ENCODE assay signal across 7 cellular contexts in the genomic region with DNA sequence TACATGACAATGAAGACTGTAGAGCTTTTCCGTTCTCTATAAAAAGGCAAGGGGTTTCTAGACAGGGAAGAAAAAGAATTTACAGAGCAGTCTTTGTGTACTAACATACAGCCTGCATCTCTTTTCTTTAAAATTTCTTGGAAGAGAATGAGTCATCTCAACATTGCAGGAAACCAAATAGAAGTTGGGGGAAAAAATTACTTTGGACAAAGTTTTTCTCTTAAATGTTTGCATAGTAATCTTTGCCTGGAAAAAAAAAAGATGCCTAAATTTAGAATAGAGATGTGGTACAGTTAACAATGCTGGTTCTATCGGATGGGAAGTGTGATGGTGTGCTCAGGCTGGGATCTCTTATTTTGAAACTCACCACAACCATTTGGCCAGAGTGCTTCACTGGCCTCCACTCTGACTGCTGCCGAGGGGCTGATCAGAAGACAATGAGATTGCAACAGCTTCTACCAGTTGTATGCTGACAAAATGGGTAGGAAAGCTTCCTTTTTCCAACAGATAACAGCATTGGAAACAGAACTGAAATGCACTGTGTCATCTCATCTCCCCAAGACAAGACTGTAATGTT.
DNase-seq lines count a peak whose midpoint lies in the region; ATAC-seq and TF ChIP-seq lines count a peak whose summit lies in the region.
"Not testable (repeated sequence)": the region's sequence is repeated elsewhere in the genome, so short reads cannot be mapped to it uniquely, and the experiment has no call there.

No MANE protein-coding gene starts in this region.

- H4K8ac ChIP-seq in IMR-90 (ENCODE audit: low read depth in 2 of 2, low read length in 2 of 2) = not testable (repeated sequence)

- H3K9me3 Mint-ChIP-seq in activated CD4-positive, alpha-beta T cell treated with anti-CD3 and anti-CD28 coated beads, Interleukin-2, amount 10 ng/mL, durations not matched to agents 24 days and 14 days; activated T-helper 1 cell treated with anti-CD3 and anti-CD28 coated beads, Interleukin-12 subunit alpha, Interleukin-12 subunit beta, Interleukin-2, Interleukin-4 antibody, amounts not matched to agents 30 ng/mL and 10 ng/mL and 1 ng/mL, durations not matched to agents 14 hours and 24 hours and 36 hours; chondrocyte (ENCODE audit: low read depth); naive thymus-derived CD4-positive, alpha-beta T cell: not testable (repeated sequence)

- H3K56ac ChIP-seq in IMR-90 (ENCODE audit: extremely low read depth, insufficient read depth, low read length) = not testable (repeated sequence)

- dilution Hi-C loops in IMR-90 (cut with HindIII; ENCODE audit: low sequenced_read_pairs, unreplicated experiment) = not testable (repeated sequence)

- DNase-seq in IMR-90; activated CD4-positive, alpha-beta T cell treated with anti-CD3 and anti-CD28 coated beads, Interleukin-2, amount 10 ng/mL, durations not matched to agents 24 days and 14 days; activated T-helper 1 cell treated with anti-CD3 and anti-CD28 coated beads, Interleukin-12 subunit alpha, Interleukin-12 subunit beta, Interleukin-2, Interleukin-4 antibody, amounts not matched to agents 30 ng/mL and 10 ng/mL and 1 ng/mL, durations not matched to agents 14 hours and 24 hours and 36 hours (ENCODE audit: low spot score); chondrocyte (ENCODE audit: low spot score); left cardiac atrium; naive thymus-derived CD4-positive, alpha-beta T cell; gastrocnemius medialis: not testable (repeated sequence)

- H3K9me3 ChIP-seq in IMR-90 (ENCODE audit: control insufficient read depth, insufficient read depth, low read length); naive thymus-derived CD4-positive, alpha-beta T cell (ENCODE audit: control insufficient read depth in 2 of 3, low read length in 3 of 3); gastrocnemius medialis: not testable (repeated sequence)

- not testable (repeated sequence) for H3K4me1 ChIP-seq in IMR-90 (ENCODE audit: control insufficient read depth, insufficient read depth, low read length); naive thymus-derived CD4-positive, alpha-beta T cell (ENCODE audit: control insufficient read depth in 2 of 2, insufficient read depth in 2 of 2, low read length in 2 of 2); gastrocnemius medialis

- H3K27me3 ChIP-seq in IMR-90 (ENCODE audit: control insufficient read depth, insufficient read depth, low read length); naive thymus-derived CD4-positive, alpha-beta T cell (ENCODE audit: control insufficient read depth in 2 of 2, insufficient read depth in 2 of 2, low read length in 2 of 2); gastrocnemius medialis: not testable (repeated sequence)

- not testable (repeated sequence) for H2AK9ac ChIP-seq in IMR-90 (replicated peaks; ENCODE audit: low read depth, low read length, poor library complexity)

- H4K5ac ChIP-seq in IMR-90 (ENCODE audit: low read depth, low read length) = not testable (repeated sequence)

- H2BK20ac ChIP-seq in IMR-90 (ENCODE audit: low read depth, low read length) = not testable (repeated sequence)

- H3K4ac ChIP-seq in IMR-90 (ENCODE audit: low read depth, low read length) = not testable (repeated sequence)

- ATAC-seq in IMR-90 (ENCODE audit: low read depth) (peak; percentile 62), left cardiac atrium (peak; percentile 75 to 78), gastrocnemius medialis (peak; percentile 47 to 61)
- peak; percentile 33 for ATAC-seq in naive thymus-derived CD4-positive, alpha-beta T cell

- intact Hi-C loops in IMR-90 (cut with micrococcal nuclease); activated CD4-positive, alpha-beta T cell treated with anti-CD3 and anti-CD28 coated beads, Interleukin-2, amount 10 ng/mL, durations not matched to agents 24 days and 14 days (cut with micrococcal nuclease); activated T-helper 1 cell treated with anti-CD3 and anti-CD28 coated beads, Interleukin-12 subunit alpha, Interleukin-12 subunit beta, Interleukin-2, Interleukin-4 antibody, amounts not matched to agents 30 ng/mL and 10 ng/mL and 1 ng/mL, durations not matched to agents 14 hours and 24 hours and 36 hours (cut with micrococcal nuclease); left cardiac atrium (cut with DNase I); naive thymus-derived CD4-positive, alpha-beta T cell (cut with micrococcal nuclease); gastrocnemius medialis (cut with DNase I; ENCODE audit: low total_unique reads): not testable (repeated sequence)

- H2AK5ac ChIP-seq in IMR-90 (ENCODE audit: low read depth, low read length) = not testable (repeated sequence)

- H3K27ac ChIP-seq in IMR-90 (ENCODE audit: insufficient read depth, low read length); naive thymus-derived CD4-positive, alpha-beta T cell (ENCODE audit: low read depth, low read length); gastrocnemius medialis: not testable (repeated sequence)

- not testable (repeated sequence) for H3K9me1 ChIP-seq in IMR-90 (ENCODE audit: insufficient read depth, low read length)

- H3K4me1 Mint-ChIP-seq in activated CD4-positive, alpha-beta T cell treated with anti-CD3 and anti-CD28 coated beads, Interleukin-2, amount 10 ng/mL, durations not matched to agents 24 days and 14 days; activated T-helper 1 cell treated with anti-CD3 and anti-CD28 coated beads, Interleukin-12 subunit alpha, Interleukin-12 subunit beta, Interleukin-2, Interleukin-4 antibody, amounts not matched to agents 30 ng/mL and 10 ng/mL and 1 ng/mL, durations not matched to agents 14 hours and 24 hours and 36 hours (ENCODE audit: low read depth); chondrocyte (ENCODE audit: low read depth); naive thymus-derived CD4-positive, alpha-beta T cell: not testable (repeated sequence)

- not testable (repeated sequence) for H3K27me3 Mint-ChIP-seq in activated CD4-positive, alpha-beta T cell treated with anti-CD3 and anti-CD28 coated beads, Interleukin-2, amount 10 ng/mL, durations not matched to agents 24 days and 14 days; activated T-helper 1 cell treated with anti-CD3 and anti-CD28 coated beads, Interleukin-12 subunit alpha, Interleukin-12 subunit beta, Interleukin-2, Interleukin-4 antibody, amounts not matched to agents 30 ng/mL and 10 ng/mL and 1 ng/mL, durations not matched to agents 14 hours and 24 hours and 36 hours (ENCODE audit: insufficient read depth); chondrocyte (ENCODE audit: low read depth); naive thymus-derived CD4-positive, alpha-beta T cell

- CTCF ChIA-PET in IMR-90 (lab: Yijun Ruan, JAX); naive thymus-derived CD4-positive, alpha-beta T cell (lab: Charles Lee): not testable (repeated sequence)

- H3K14ac ChIP-seq in IMR-90 (replicated peaks; ENCODE audit: low read depth, low read length) = not testable (repeated sequence)

- H3K4me2 ChIP-seq in IMR-90 (ENCODE audit: low read depth, low read length) = not testable (repeated sequence)

- H3K4me3 ChIP-seq in IMR-90 (ENCODE audit: insufficient read depth, low read depth, low read length); naive thymus-derived CD4-positive, alpha-beta T cell (ENCODE audit: low read length); gastrocnemius medialis: not testable (repeated sequence)

- H2BK120ac ChIP-seq in IMR-90 (ENCODE audit: low read depth, low read length) = not testable (repeated sequence)

- not testable (repeated sequence) for H2BK15ac ChIP-seq in IMR-90 (ENCODE audit: low read depth, low read length)

- H3K36me3 ChIP-seq in IMR-90 (ENCODE audit: control insufficient read depth, insufficient read depth, low read length); naive thymus-derived CD4-positive, alpha-beta T cell (ENCODE audit: control insufficient read depth in 2 of 3, insufficient read depth in 3 of 3, low read length in 3 of 3); gastrocnemius medialis: not testable (repeated sequence)

- peak overlapping the region; percentile 88 for H3K27ac Mint-ChIP-seq in activated CD4-positive, alpha-beta T cell treated with anti-CD3 and anti-CD28 coated beads, Interleukin-2, amount 10 ng/mL, durations not matched to agents 24 days and 14 days
- H3K27ac Mint-ChIP-seq in activated T-helper 1 cell treated with anti-CD3 and anti-CD28 coated beads, Interleukin-12 subunit alpha, Interleukin-12 subunit beta, Interleukin-2, Interleukin-4 antibody, amounts not matched to agents 30 ng/mL and 10 ng/mL and 1 ng/mL, durations not matched to agents 14 hours and 24 hours and 36 hours = peak overlapping the region; percentile 83
- H3K27ac Mint-ChIP-seq in chondrocyte (ENCODE audit: unreplicated experiment) = peak overlapping the region; percentile 74
- H3K27ac Mint-ChIP-seq in naive thymus-derived CD4-positive, alpha-beta T cell = peak overlapping the region in 1 of 9 donors; percentile 84

- not testable (repeated sequence) for H3K9ac ChIP-seq in IMR-90 (ENCODE audit: low read depth, low read length)

- not testable (repeated sequence) for TF ChIP-seq RAD21 in IMR-90 (IDR thresholded peaks at IDR 0.05; ENCODE audit: low read length)

- H4K20me1 ChIP-seq in IMR-90 (ENCODE audit: insufficient read depth, low read length) = not testable (repeated sequence)

- H3K36me3 Mint-ChIP-seq in activated CD4-positive, alpha-beta T cell treated with anti-CD3 and anti-CD28 coated beads, Interleukin-2, amount 10 ng/mL, durations not matched to agents 24 days and 14 days (ENCODE audit: low read depth); activated T-helper 1 cell treated with anti-CD3 and anti-CD28 coated beads, Interleukin-12 subunit alpha, Interleukin-12 subunit beta, Interleukin-2, Interleukin-4 antibody, amounts not matched to agents 30 ng/mL and 10 ng/mL and 1 ng/mL, durations not matched to agents 14 hours and 24 hours and 36 hours (ENCODE audit: low read depth); chondrocyte (ENCODE audit: low read depth); naive thymus-derived CD4-positive, alpha-beta T cell: not testable (repeated sequence)

- BruUV-seq in IMR-90 (replicated peaks; lab: Mats Ljungman, UMichigan) = not testable (repeated sequence)

- H3K79me1 ChIP-seq in IMR-90 (ENCODE audit: low read depth in 1 of 2, low read length in 2 of 2) = not testable (repeated sequence)

- in situ Hi-C loops in IMR-90 (cut with MboI; ENCODE audit: low sequenced_read_pairs); gastrocnemius medialis (cut with MboI; ENCODE audit: low sequenced_read_pairs in 4 of 4): not testable (repeated sequence)

- H2BK5ac ChIP-seq in IMR-90 (ENCODE audit: low read depth, low read length, poor library complexity, severe bottlenecking) = not testable (repeated sequence)

- TF ChIP-seq POLR2A in IMR-90 (IDR thresholded peaks at IDR 0.05; ENCODE audit: low read depth, low read length); gastrocnemius medialis (IDR thresholded peaks at IDR 0.05): not testable (repeated sequence)

- POLR2A ChIA-PET in IMR-90 (lab: Charles Lee; ENCODE audit: unreplicated experiment); naive thymus-derived CD4-positive, alpha-beta T cell (lab: Charles Lee): not testable (repeated sequence)

- H3K23ac ChIP-seq in IMR-90 (ENCODE audit: low read depth, low read length) = not testable (repeated sequence)

- not testable (repeated sequence) for H3K18ac ChIP-seq in IMR-90 (ENCODE audit: low read depth, low read length)

- H3K4me3 Mint-ChIP-seq in activated CD4-positive, alpha-beta T cell treated with anti-CD3 and anti-CD28 coated beads, Interleukin-2, amount 10 ng/mL, durations not matched to agents 24 days and 14 days = peak overlapping the region; percentile 59
- peak overlapping the region; percentile 53 for H3K4me3 Mint-ChIP-seq in activated T-helper 1 cell treated with anti-CD3 and anti-CD28 coated beads, Interleukin-12 subunit alpha, Interleukin-12 subunit beta, Interleukin-2, Interleukin-4 antibody, amounts not matched to agents 30 ng/mL and 10 ng/mL and 1 ng/mL, durations not matched to agents 14 hours and 24 hours and 36 hours
- H3K4me3 Mint-ChIP-seq in chondrocyte (ENCODE audit: unreplicated experiment) = peak overlapping the region; percentile 8
- H3K4me3 Mint-ChIP-seq in naive thymus-derived CD4-positive, alpha-beta T cell = peak overlapping the region in 1 of 10 donors; percentile 55

- not testable (repeated sequence) for H2AFZ ChIP-seq in IMR-90 (replicated peaks; ENCODE audit: low read length, poor library complexity)

- WGBS in IMR-90 (ENCODE audit: extremely low coverage in 2 of 2, insufficient read length in 1 of 2), 2 experiments = no CpG with 5 or more reads among the region's 3 CpGs

- TF ChIP-seq CTCF in IMR-90 (conservative IDR thresholded peaks at IDR 0.05; ENCODE audit: low read depth, low read length); chondrocyte (IDR thresholded peaks at IDR 0.05); gastrocnemius medialis (IDR thresholded peaks at IDR 0.05 in 4 of 5, conservative IDR thresholded peaks at IDR 0.05 in 1 of 5): not testable (repeated sequence)

- not testable (repeated sequence) for H4K91ac ChIP-seq in IMR-90 (ENCODE audit: insufficient read depth, low read depth, low read length)
